33 cellular contexts compared by ENCODE assay signal in the genomic region with DNA sequence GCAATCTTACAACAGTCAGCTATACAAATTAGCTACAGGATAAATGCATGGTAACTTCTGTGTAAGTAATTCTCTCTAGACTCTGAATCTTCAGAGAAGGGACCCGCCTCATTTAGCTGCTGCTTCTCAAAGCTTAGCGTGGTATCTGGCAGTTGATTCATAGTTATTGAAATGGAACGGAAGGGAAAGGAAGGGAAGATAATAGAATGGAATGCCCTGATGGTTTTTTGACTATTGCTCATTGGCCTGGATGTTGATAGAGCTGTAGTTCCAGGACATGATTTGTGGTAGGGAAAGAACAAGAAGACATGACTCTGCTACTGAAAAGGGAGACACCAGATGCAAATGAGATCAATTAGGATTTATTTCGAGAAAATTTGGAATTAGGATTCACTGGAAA.
"Had no signal": no experiment of that assay in that cellular context is flagged by ENCODE, and none has a peak within 500 bp of the region (broad histone marks: within the 10 kb centered on the region; RNA-seq: fewer than 3 reads in every experiment).

No MANE protein-coding gene starts in this region.

- ATAC-seq: activated CD4-positive, alpha-beta T cell treated with anti-CD3 and anti-CD28 coated beads for 36 hours; activated CD4-positive, CD25-positive, alpha-beta regulatory T cell treated with anti-CD3 and anti-CD28 coated beads, Interleukin-2, amount 50 U/mL, for 24 hours; activated CD8-positive, alpha-beta T cell treated with anti-CD3 and anti-CD28 coated beads, Interleukin-2, amount 10 ng/mL, durations not matched to agents 7 days and 5 days; activated naive CD4-positive, alpha-beta T cell treated with anti-CD3 and anti-CD28 coated beads, Interleukin-2, amount 50 U/mL, for 72 hours; activated T-cell treated with anti-CD3 and anti-CD28 coated beads, Interleukin-2, amount 50 U/mL, for 4 hours; K562; PC-3; Right ventricle myocardium inferior had no signal

- H3K4me3 ChIP-seq: adrenal gland, K562, Peyer's patch had no signal

- H3K36me3 ChIP-seq: adrenal gland, brain microvascular endothelial cell, Peyer's patch had no signal

- H3K27ac ChIP-seq: adrenal gland, brain microvascular endothelial cell, Peyer's patch, RWPE1 had no signal

- DNase-seq: activated CD4-positive, alpha-beta T cell treated with anti-CD3 and anti-CD28 coated beads for 36 hours; activated CD4-positive, alpha-beta T cell treated with anti-CD3 and anti-CD28 coated beads, Interleukin-2, amount 10 ng/mL, durations not matched to agents 7 days and 5 days; activated CD4-positive, alpha-beta T cell treated with anti-CD3 and anti-CD28 coated beads, Interleukin-2, amount 50 U/mL, for 48 hours; activated CD8-positive, alpha-beta T cell treated with anti-CD3 and anti-CD28 coated beads, Interleukin-2, amount 10 ng/mL, durations not matched to agents 7 days and 5 days; activated gamma-delta T cell treated with Interleukin-2 at 50 U/mL for 16 hours; activated naive CD4-positive, alpha-beta T cell treated with anti-CD3 and anti-CD28 coated beads for 36 hours; activated T-cell treated with anti-CD3 and anti-CD28 coated beads, Interleukin-2, amount 50 U/mL, for 4 hours; adrenal gland; anterior cingulate cortex; brain microvascular endothelial cell; central memory CD4-positive, alpha-beta T cell; NCI-H1092 treated with DMSO at 0.1 percent for 48 hours; NCI-H1417; NCI-H146; NCI-H187 treated with DMSO at 0.1 percent for 48 hours; NCI-H2081; NCI-H226; NCI-H524 treated with DMSO at 0.1 percent for 48 hours; NCI-H748 treated with DMSO at 0.1 percent for 48 hours; NK-92 treated with Interleukin-12 subunit alpha and Interleukin-12 subunit beta, amount 100 ng/mL, for 24 hours; PC-3; Peyer's patch; SIG-M5; SW 1271; T-helper 1 cell; T-helper 2 cell; T1000 had no signal

- FAIRE-seq: K562, TTC549 had no signal

- H3K27me3 ChIP-seq: adrenal gland, brain microvascular endothelial cell, Peyer's patch had no signal

- H3K4me1 ChIP-seq: adrenal gland, Peyer's patch had no signal

- H3K9me3 ChIP-seq: adrenal gland, Peyer's patch had no signal
